27 cellular contexts compared by ENCODE assay signal in the genomic region with DNA sequence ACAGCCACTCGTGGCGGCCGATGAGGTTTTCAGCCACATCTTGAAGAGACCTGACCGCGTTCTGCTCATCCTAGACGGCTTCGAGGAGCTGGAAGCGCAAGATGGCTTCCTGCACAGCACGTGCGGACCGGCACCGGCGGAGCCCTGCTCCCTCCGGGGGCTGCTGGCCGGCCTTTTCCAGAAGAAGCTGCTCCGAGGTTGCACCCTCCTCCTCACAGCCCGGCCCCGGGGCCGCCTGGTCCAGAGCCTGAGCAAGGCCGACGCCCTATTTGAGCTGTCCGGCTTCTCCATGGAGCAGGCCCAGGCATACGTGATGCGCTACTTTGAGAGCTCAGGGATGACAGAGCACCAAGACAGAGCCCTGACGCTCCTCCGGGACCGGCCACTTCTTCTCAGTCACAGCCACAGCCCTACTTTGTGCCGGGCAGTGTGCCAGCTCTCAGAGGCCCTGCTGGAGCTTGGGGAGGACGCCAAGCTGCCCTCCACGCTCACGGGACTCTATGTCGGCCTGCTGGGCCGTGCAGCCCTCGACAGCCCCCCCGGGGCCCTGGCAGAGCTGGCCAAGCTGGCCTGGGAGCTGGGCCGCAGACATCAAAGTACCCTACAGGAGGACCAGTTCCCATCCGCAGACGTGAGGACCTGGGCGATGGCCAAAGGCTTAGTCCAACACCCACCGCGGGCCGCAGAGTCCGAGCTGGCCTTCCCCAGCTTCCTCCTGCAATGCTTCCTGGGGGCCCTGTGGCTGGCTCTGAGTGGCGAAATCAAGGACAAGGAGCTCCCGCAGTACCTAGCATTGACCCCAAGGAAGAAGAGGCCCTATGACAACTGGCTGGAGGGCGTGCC. TPM values are rescaled to one million over a fixed set of nuclear protein-coding genes. Genes with fewer than 3 reads are reported as not detected.
DNase-seq lines count a peak whose midpoint lies in the region; ATAC-seq and TF ChIP-seq lines count a peak whose summit lies in the region.
"Had no signal": no experiment of that assay in that cellular context is flagged by ENCODE, and none has a peak within 500 bp of the region (broad histone marks: within the 10 kb centered on the region; RNA-seq: fewer than 3 reads in every experiment).

No MANE protein-coding gene starts in this region.

- 74 to 81% methylated on average over 45 to 46 of the region's 46 CpGs for WGBS in lung, 2 donors

- H3K4me1 ChIP-seq in lung (ENCODE audit: control insufficient read depth in 2 of 2, insufficient read depth in 2 of 2, low read length in 2 of 2) (peaks cover 0 to 2% of the 10 kb centered on the region in 2 donors), breast epithelium (no peaks in the 10 kb centered on the region)
- H3K4me1 ChIP-seq: HAP-1, psoas muscle had no signal

- ATAC-seq in lung (ENCODE audit: insufficient read depth, low FRiP score): no peak
- ATAC-seq in HG02759 (IDR thresholded peaks at IDR 0.05; ENCODE audit: unreplicated experiment): no peak
- ATAC-seq in GM21526 (IDR thresholded peaks at IDR 0.05; ENCODE audit: low FRiP score, unreplicated experiment): no peak
- ATAC-seq: effector memory CD8-positive, alpha-beta T cell; left colon; naive thymus-derived CD4-positive, alpha-beta T cell; psoas muscle had no signal

- TF ChIP-seq CTCF in lung (IDR thresholded peaks at IDR 0.05; ENCODE audit: control extremely low read depth, extremely low read depth) (no peak), breast epithelium (IDR thresholded peaks at IDR 0.05) (no peak)

- peaks cover 0 to 54% of the 10 kb centered on the region in 2 donors for H3K36me3 ChIP-seq in lung (ENCODE audit: control insufficient read depth in 2 of 2, insufficient read depth in 2 of 2, low read length in 2 of 2)
- H3K36me3 ChIP-seq in breast epithelium: no peaks in the 10 kb centered on the region
- H3K36me3 ChIP-seq: HAP-1, MG63 had no signal

- H3K4me3 ChIP-seq in lung (no peak overlapping the region), breast epithelium (no peak overlapping the region)
- H3K4me3 ChIP-seq: BLaER1 treated with 17β-estradiol and CSF1 and Interleukin-3, amounts not matched to agents 10 nM and 100 nM; HAP-1; MG63; psoas muscle had no signal

- peak; percentile 40 for DNase-seq in Ammon's horn (ENCODE audit: low spot score)
- peak; percentile 23 for DNase-seq in NCI-H1092 (lab: John Stamatoyannopoulos, UW)
- peak in 25 of 42 donors; percentile 21 to 65 (median 42) for DNase-seq in head of caudate nucleus
- peak; percentile 46 for DNase-seq in lung (ENCODE audit: low spot score)
- no peak for DNase-seq in NCI-H1694 treated with DMSO at 0.1 percent for 48 hours (lab: John Stamatoyannopoulos, UW)
- no peak for DNase-seq in breast epithelium (ENCODE audit: low spot score in 2 of 2)
- DNase-seq: ACHN; activated CD4-positive, alpha-beta T cell treated with anti-CD3 and anti-CD28 coated beads, Interleukin-2, amount 10 ng/mL, durations not matched to agents 24 days and 14 days; activated gamma-delta T cell treated with Interleukin-2 at 50 U/mL for 16 hours; activated T-cell treated with anti-CD3 and anti-CD28 coated beads, Interleukin-2, amount 50 U/mL, for 1 hour; DND-41; effector memory CD8-positive, alpha-beta T cell; erythroblast; KBM-7; left colon; MG63; naive thymus-derived CD4-positive, alpha-beta T cell; NCI-H1417; NCI-H748 treated with DMSO at 0.1 percent for 48 hours; psoas muscle; stimulated activated CD4-positive, alpha-beta T cell treated with anti-CD3 and anti-CD28 coated beads, Interleukin-1b, Interleukin-23, amount 100 ng/mL, for 48 hours; trophoblast cell had no signal

- H3K9me3 ChIP-seq in lung (ENCODE audit: control insufficient read depth in 2 of 2, insufficient read depth in 1 of 2, low read length in 1 of 2) (peaks cover 0 to 3% of the 10 kb centered on the region in 2 donors), breast epithelium (peaks cover 0 to 13% of the 10 kb centered on the region in 2 donors)
- H3K9me3 ChIP-seq: HAP-1, psoas muscle had no signal

- intact Hi-C loops in head of caudate nucleus (cut with DNase I) (no loop called here), breast epithelium (cut with DNase I; ENCODE audit: low total_unique reads) (no loop called here)

- no peaks in the 10 kb centered on the region for H3K27me3 ChIP-seq in lung (ENCODE audit: control insufficient read depth, insufficient read depth)
- H3K27me3 ChIP-seq in breast epithelium: no peaks in the 10 kb centered on the region
- H3K27me3 ChIP-seq: BLaER1 treated with 17β-estradiol and CSF1 and Interleukin-3, amounts not matched to agents 10 nM and 100 nM; MG63 had no signal

- H3K27ac ChIP-seq in lung (ENCODE audit: low read depth in 1 of 2, low read length in 1 of 2): no peak overlapping the region
- peak overlapping the region in 1 of 2 donors; percentile 25 for H3K27ac ChIP-seq in breast epithelium
- H3K27ac ChIP-seq: psoas muscle, VCaP had no signal

- no peak for TF ChIP-seq POLR2A in breast epithelium (IDR thresholded peaks at IDR 0.05)

RNA-seq across cellular contexts. Expression of gene CIITA, which starts 30.1 kb away (rescaled TPM):
- total RNA-seq in lung: 10 to 100 TPM; 24.1 to 59.6 TPM
- 10 to 100 TPM; 11.5 to 29.1 TPM for polyA plus RNA-seq in lung
- total RNA-seq in breast epithelium: 10 to 100 TPM in 2 of 3 donors, 1 to 10 TPM in 1; 5.6 to 14.6 (median 11.1) TPM

RNA-seq across cellular contexts. Expression of gene DEXI, which starts 35.1 kb away (rescaled TPM):
- total RNA-seq in lung (10 to 100 TPM; 19.5 to 35.5 TPM), breast epithelium (10 to 100 TPM; 50.3 to 88.5 (median 52.8) TPM)
- polyA plus RNA-seq in lung: 10 to 100 TPM; 22.1 to 33.9 TPM

RNA-seq across cellular contexts. Expression of gene CLEC16A, which starts 37.2 kb away (rescaled TPM):
- 10 to 100 TPM; 38.1 to 44.4 TPM for total RNA-seq in lung
- 10 to 100 TPM; 14.3 to 14.7 TPM for polyA plus RNA-seq in lung
- total RNA-seq in breast epithelium: 10 to 100 TPM; 20.0 to 35.3 (median 33.1) TPM

Comparison
In these comparisons a context has a peak if more than half of its experiments do, and no peak if none do; other contexts are left out.
1. DNase-seq: peak in Ammon's horn (single experiment), NCI-H1092 (single experiment), head of caudate nucleus (25 of 42) and lung (single experiment); none in NCI-H1694 treated with DMSO at 0.1 percent for 48 hours (single experiment) and breast epithelium (0 of 2).